9 cellular contexts compared by ENCODE assay signal in genomic region chr1:171794085-171794484, GRCh38. TPM values are rescaled to one million over a fixed set of nuclear protein-coding genes. Genes with fewer than 3 reads are reported as not detected.
DNase-seq lines count a peak whose midpoint lies in the region; ATAC-seq lines count a peak whose summit lies in the region.
"Had no signal": no experiment of that assay in that cellular context is flagged by ENCODE, and none has a peak within 500 bp of the region (broad histone marks: within the 10 kb centered on the region; RNA-seq: fewer than 3 reads in every experiment).

No MANE protein-coding gene starts in this region.

- peaks cover 54% of the 10 kb centered on the region for H3K36me3 ChIP-seq in SJCRH30

- no peaks in the 10 kb centered on the region for H3K9me3 ChIP-seq in SJCRH30 (replicated peaks)

- H3K27ac Mint-ChIP-seq in activated naive CD8-positive, alpha-beta T cell treated with anti-CD3 and anti-CD28 coated beads, Interleukin-2, amount 50 U/mL, for 24 hours, result peak overlapping the region; percentile 91

- no peaks in the 10 kb centered on the region for H3K27me3 ChIP-seq in SJCRH30

- H3K27ac ChIP-seq in SJCRH30, result peak overlapping the region; percentile 4; the same call in 1 of the 2 replicates
- H3K27ac ChIP-seq: WERI-Rb-1 had no signal

- peaks cover 29% of the 10 kb centered on the region for H3K4me1 Mint-ChIP-seq in activated naive CD8-positive, alpha-beta T cell treated with anti-CD3 and anti-CD28 coated beads, Interleukin-2, amount 50 U/mL, for 24 hours

- 0 out of 2 replicates have a peak, but pooled peaks cover 9% of the 10 kb centered on the region for H3K4me1 ChIP-seq in SJCRH30

- H3K9me3 Mint-ChIP-seq in activated naive CD8-positive, alpha-beta T cell treated with anti-CD3 and anti-CD28 coated beads, Interleukin-2, amount 50 U/mL, for 24 hours, result no peaks in the 10 kb centered on the region

- H3K27me3 Mint-ChIP-seq in activated naive CD8-positive, alpha-beta T cell treated with anti-CD3 and anti-CD28 coated beads, Interleukin-2, amount 50 U/mL, for 24 hours, result no peaks in the 10 kb centered on the region

- no peak overlapping the region for H3K4me3 ChIP-seq in SJCRH30

- peaks cover 77% of the 10 kb centered on the region for H3K36me3 Mint-ChIP-seq in activated naive CD8-positive, alpha-beta T cell treated with anti-CD3 and anti-CD28 coated beads, Interleukin-2, amount 50 U/mL, for 24 hours (ENCODE audit: low read depth)

- peak overlapping the region; percentile 5 for H3K4me3 Mint-ChIP-seq in activated naive CD8-positive, alpha-beta T cell treated with anti-CD3 and anti-CD28 coated beads, Interleukin-2, amount 50 U/mL, for 24 hours

- DNase-seq in GM03348 (ENCODE audit: low spot score) (peak; percentile 44), SJCRH30 (no peak), NCI-H446 (lab: John Stamatoyannopoulos, UW) (no peak)
- DNase-seq in activated naive CD8-positive, alpha-beta T cell treated with anti-CD3 and anti-CD28 coated beads, Interleukin-2, amount 50 U/mL, for 24 hours, result peak; percentile 41
- peak; percentile 70 for DNase-seq in stimulated activated CD4-positive, alpha-beta T cell treated with anti-CD3 and anti-CD28 coated beads, Interleukin-15, amount 100 ng/mL, for 24 hours
- DNase-seq: WERI-Rb-1 had no signal

- ATAC-seq in activated naive CD8-positive, alpha-beta T cell treated with anti-CD3 and anti-CD28 coated beads, Interleukin-2, amount 50 U/mL, for 24 hours, result peak; percentile 100
- ATAC-seq in GM19395 (IDR thresholded peaks at IDR 0.05; ENCODE audit: unreplicated experiment) (no peak), HG03280 (IDR thresholded peaks at IDR 0.05; ENCODE audit: unreplicated experiment) (no peak), GM18519 (IDR thresholded peaks at IDR 0.05; ENCODE audit: low FRiP score, unreplicated experiment) (no peak)

RNA-seq across cellular contexts. Expression of gene METTL13, which starts 12.6 kb away (rescaled TPM):
- 29.0 and 29.2 TPM in 2 replicates for total RNA-seq in SJCRH30 (2014; rRNA removed; shearing (Covaris generic))

RNA-seq across cellular contexts. Expression of gene DNM3, which starts 47.2 kb away (rescaled TPM):
- 12.1 and 13.7 TPM in 2 replicates for total RNA-seq in SJCRH30 (2014; rRNA removed; shearing (Covaris generic))

RNA-seq across cellular contexts. Expression of gene VAMP4, which starts 52.2 kb away (rescaled TPM):
- total RNA-seq in SJCRH30 (2014; rRNA removed; shearing (Covaris generic)), result 5.3 and 9.3 TPM in 2 replicates

Comparison
In these comparisons a context has a peak if more than half of its experiments do, and no peak if none do; other contexts are left out.
1. DNase-seq: peak in GM03348 (single experiment), activated naive CD8-positive, alpha-beta T cell treated with anti-CD3 and anti-CD28 coated beads, Interleukin-2, amount 50 U/mL, for 24 hours (single experiment) and stimulated activated CD4-positive, alpha-beta T cell treated with anti-CD3 and anti-CD28 coated beads, Interleukin-15, amount 100 ng/mL, for 24 hours (single experiment); none in SJCRH30 (0 of 2) and NCI-H446 (0 of 2).